In genomic region chr5:139527896-139528467, GRCh38 we compare ENCODE assay signal across 12 cellular contexts. TPM values are rescaled to one million over a fixed set of nuclear protein-coding genes. Genes with fewer than 3 reads are reported as not detected.
A peak's percentile ranks its signal among the peaks of the same experiment; 100 is the strongest.
DNase-seq lines count a peak whose midpoint lies in the region; ATAC-seq, FAIRE-seq and TF ChIP-seq lines count a peak whose summit lies in the region.
"Not testable (repeated sequence)": the region's sequence is repeated elsewhere in the genome, so short reads cannot be mapped to it uniquely, and the experiment has no call there.
"Had no signal": no experiment of that assay in that cellular context is flagged by ENCODE, and none has a peak within 500 bp of the region (broad histone marks: within the 10 kb centered on the region; RNA-seq: fewer than 3 reads in every experiment).

No MANE protein-coding gene starts in this region.

- H3K4me3 Mint-ChIP-seq in GM23338, result peak overlapping the region; percentile 50; the same call in 1 of the 3 replicates
- peak overlapping the region; percentile 57 for H3K4me3 Mint-ChIP-seq in type B pancreatic cell

- DNase-seq in GM23338 (ENCODE audit: low spot score); K562 (ENCODE audit: extremely low read depth in 1 of 4, low spot score in 3 of 4); type B pancreatic cell (ENCODE audit: extremely low spot score, unreplicated experiment): not testable (repeated sequence)
- peak; percentile 62 to 63 for DNase-seq in SJCRH30
- DNase-seq in myocyte (ENCODE audit: low read depth), result peak; percentile 31
- DNase-seq in sigmoid colon, result peak; percentile 6

- H3K27me3 Mint-ChIP-seq in GM23338 (ENCODE audit: insufficient read depth, low read depth, poor library complexity); type B pancreatic cell: not testable (repeated sequence)

- CTCF ChIA-PET in K562 (lab: Yijun Ruan, JAX; ENCODE audit: low intra/inter-chr PET ratio), result not testable (repeated sequence)

- H3K4me1 ChIP-seq in DOHH2 (ENCODE audit: control insufficient read depth, low read length) (peaks cover 51% of the 10 kb centered on the region), GM23338 (ENCODE audit: insufficient read depth) (peaks cover 54% of the 10 kb centered on the region), SJCRH30 (peaks cover 11% of the 10 kb centered on the region; the same call in 1 of the 2 replicates), iPS-18a (ENCODE audit: control insufficient read depth, low read depth, low read length) (peaks cover 45% of the 10 kb centered on the region)
- not testable (repeated sequence) for H3K4me1 ChIP-seq in K562 (replicated peaks in 1 of 2; ENCODE audit: control insufficient read depth in 2 of 2, insufficient read depth in 2 of 2, low read length in 2 of 2); sigmoid colon

- H3K9ac ChIP-seq in K562 (ENCODE audit: insufficient read depth in 1 of 2, low read depth in 2 of 2, low read length in 2 of 2); iPS-18a (ENCODE audit: low read length): not testable (repeated sequence)

- intact Hi-C loops in K562 (cut with micrococcal nuclease); sigmoid colon (cut with DNase I): not testable (repeated sequence)

- not testable (repeated sequence) for ATAC-seq in GM23338, K562

- H3K9me1 ChIP-seq in K562 (ENCODE audit: control insufficient read depth, insufficient read depth, low read length), result not testable (repeated sequence)

- not testable (repeated sequence) for TF ChIP-seq CTCF in DOHH2 (IDR thresholded peaks at IDR 0.05; ENCODE audit: low read depth, low read length, poor library complexity, severe bottlenecking); GM23338 (conservative IDR thresholded peaks at IDR 0.05; ENCODE audit: low read depth in 2 of 2); K562 (IDR thresholded peaks at IDR 0.05 in 2 of 3, conservative IDR thresholded peaks at IDR 0.05 in 1 of 3; ENCODE audit: insufficient read depth in 2 of 3, low read depth in 1 of 3, low read length in 3 of 3); sigmoid colon (IDR thresholded peaks at IDR 0.05); type B pancreatic cell (conservative IDR thresholded peaks at IDR 0.05)

- in situ Hi-C loops in K562 (cut with MboI), result not testable (repeated sequence)

- 60% methylated on average over 7 of the region's 7 CpGs for WGBS in K562 (ENCODE audit: insufficient coverage, low coverage, missing lambda C conversion rate)
- 88 to 90% methylated on average over 7 of the region's 7 CpGs for WGBS in sigmoid colon, 2 donors

- not testable (repeated sequence) for H3K9me3 ChIP-seq in DOHH2 (ENCODE audit: control insufficient read depth, insufficient read depth, low read length); SJCRH30 (replicated peaks); K562 (replicated peaks; ENCODE audit: control insufficient read depth, insufficient read depth, low read depth, low read length); iPS-18a (ENCODE audit: control insufficient read depth, low read depth, low read length); sigmoid colon

- H2AFZ ChIP-seq in GM23338, result peak overlapping the region; percentile 15; the same call in 1 of the 2 replicates
- not testable (repeated sequence) for H2AFZ ChIP-seq in K562 (ENCODE audit: low read depth, low read length)

- TF ChIP-seq EP300 in K562 (IDR thresholded peaks at IDR 0.05; ENCODE audit: low read length); sigmoid colon (IDR thresholded peaks at IDR 0.05): not testable (repeated sequence)

- POLR2A ChIA-PET in K562 (lab: Yijun Ruan, JAX), result not testable (repeated sequence)

- H3K36me3 ChIP-seq in DOHH2 (ENCODE audit: control insufficient read depth, low read length); GM23338 (ENCODE audit: insufficient read depth); SJCRH30; K562 (ENCODE audit: control insufficient read depth, insufficient read depth, low read length); iPS-18a (ENCODE audit: control insufficient read depth, low read depth, low read length); sigmoid colon: not testable (repeated sequence)

- peaks cover 15% of the 10 kb centered on the region; the same call in 1 of the 3 replicates for H3K36me3 Mint-ChIP-seq in GM23338 (ENCODE audit: low read depth)
- H3K36me3 Mint-ChIP-seq in type B pancreatic cell, result not testable (repeated sequence)

- H3K27ac ChIP-seq in DOHH2 (ENCODE audit: low read depth, low read length); GM23338 (ENCODE audit: low read depth); SJCRH30; K562 (ENCODE audit: extremely low read depth, low read depth, low read length); iPS-18a (ENCODE audit: low read length); sigmoid colon: not testable (repeated sequence)

- BruUV-seq in K562 (replicated peaks; lab: Mats Ljungman, UMichigan), result not testable (repeated sequence)

- H4K20me1 ChIP-seq in DOHH2 (ENCODE audit: control insufficient read depth, insufficient read depth, low read depth, low read length); GM23338 (replicated peaks; ENCODE audit: insufficient read depth); K562 (replicated peaks; ENCODE audit: control insufficient read depth, insufficient read depth, low read length): not testable (repeated sequence)

- peaks cover 21% of the 10 kb centered on the region for H3K9me3 Mint-ChIP-seq in GM23338
- H3K9me3 Mint-ChIP-seq in type B pancreatic cell, result not testable (repeated sequence)

- FAIRE-seq in K562 (lab: Jason Lieb, UNC), result not testable (repeated sequence)

- H3K4me3 ChIP-seq in DOHH2 (ENCODE audit: low read length) (peak overlapping the region; percentile 38; the same call in 1 of the 2 replicates), iPS-18a (ENCODE audit: low read length) (peak overlapping the region; percentile 25)
- not testable (repeated sequence) for H3K4me3 ChIP-seq in GM23338, SJCRH30, K562, sigmoid colon

- not testable (repeated sequence) for H3K9me2 ChIP-seq in DOHH2 (replicated peaks; ENCODE audit: control insufficient read depth, low read length); GM23338 (ENCODE audit: insufficient read depth)

- not testable (repeated sequence) for TF ChIP-seq POLR2A in K562 (conservative IDR thresholded peaks at IDR 0.05); sigmoid colon (IDR thresholded peaks at IDR 0.05)

- H3K27ac Mint-ChIP-seq in GM23338, type B pancreatic cell: not testable (repeated sequence)

- not testable (repeated sequence) for TF ChIP-seq RAD21 in K562 (CRISPR knock-in tag; conservative IDR thresholded peaks at IDR 0.05 in 1 of 2, IDR thresholded peaks at IDR 0.05 in 1 of 2)

- peaks cover 55% of the 10 kb centered on the region for H3K4me1 Mint-ChIP-seq in GM23338
- H3K4me1 Mint-ChIP-seq in type B pancreatic cell (ENCODE audit: unreplicated experiment), result peaks cover 22% of the 10 kb centered on the region

- H3K4me2 ChIP-seq in DOHH2 (ENCODE audit: low read length) (peak overlapping the region; percentile 35), GM23338 (peak overlapping the region; percentile 58)
- not testable (repeated sequence) for H3K4me2 ChIP-seq in K562 (ENCODE audit: insufficient read depth, low read length)

- not testable (repeated sequence) for H3K79me2 ChIP-seq in DOHH2 (ENCODE audit: control insufficient read depth, low read length); GM23338 (replicated peaks; ENCODE audit: insufficient read depth); K562 (ENCODE audit: control insufficient read depth, insufficient read depth, low read length)

- H3F3A ChIP-seq in DOHH2 (ENCODE audit: control insufficient read depth, insufficient read depth); GM23338 (replicated peaks; ENCODE audit: low read depth): not testable (repeated sequence)

- H3K27me3 ChIP-seq in DOHH2 (ENCODE audit: control insufficient read depth, low read length); GM23338 (ENCODE audit: insufficient read depth); SJCRH30; K562 (ENCODE audit: control insufficient read depth in 2 of 2, insufficient read depth in 2 of 2, low read length in 2 of 2); iPS-18a (ENCODE audit: control insufficient read depth, insufficient read depth, low read length); sigmoid colon: not testable (repeated sequence)

RNA-seq across cellular contexts. Expression of gene UBE2D2, which starts 33.2 kb away (rescaled TPM):
- total RNA-seq in GM23338 (2014; rRNA removed; shearing (Covaris generic)), result 101 and 120 TPM in 2 replicates
- polyA plus RNA-seq in GM23338 (2016; fragmentation: Nextera tagmentation; extraction: Ambion mirVana) (166 and 172 TPM in 2 replicates), K562 (2011; rRNA removed) (111 and 122 TPM in 2 replicates), K562 (2014; fragmentation: Illumina TruSeq; extraction: Trizol) (126 and 138 TPM in 2 replicates), K562 (2014; fragmentation: Nextera tagmentation; extraction: Ambion mirVana) (10 to 100 TPM; 53.6 to 58.8 TPM), K562 (2014; rRNA removed) (77.7 and 85.0 TPM in 2 replicates), sigmoid colon (100 to 1,000 TPM; 113 to 177 (median 146) TPM)
- 101 and 106 TPM in 2 replicates for total RNA-seq in SJCRH30 (2014; rRNA removed; shearing (Covaris generic))
- total RNA-seq in K562 (2011; cell fraction: chromatin; rRNA removed; ENCODE audit: low replicate concordance), result 56.7 and 101 TPM in 2 replicates
- total RNA-seq in K562 (2011; cell fraction: nucleolus; rRNA removed), result 29.9 and 36.2 TPM in 2 replicates
- total RNA-seq in K562 (2011; cell fraction: nucleoplasm; rRNA removed), result 53.2 and 70.1 TPM in 2 replicates
- total RNA-seq in K562 (2014; rRNA removed) (72.0 and 92.9 TPM in 2 replicates), K562 (2014; rRNA removed; fragmentation: Illumina TruSeq; extraction: Trizol) (158 and 167 TPM in 2 replicates), K562 (2015; rRNA removed; fragmentation: Illumina TruSeq; extraction: Trizol) (151 TPM in 2 replicates), K562 (2021) (198 and 211 TPM in 2 replicates), myocyte (89.1 and 130 TPM in 2 replicates), sigmoid colon (10 to 100 TPM; 61.5 to 93.0 (median 69.7) TPM), type B pancreatic cell (ENCODE audit: low replicate concordance) (140 and 153 TPM in 2 replicates)
- polyA plus RNA-seq in K562 (2011; cell fraction: cytosol; rRNA removed), result 40.9 and 69.1 TPM in 2 replicates
- polyA plus RNA-seq in K562 (2011; cell fraction: nucleus; rRNA removed), result 23.6 and 41.6 TPM in 2 replicates
- 228 and 234 TPM in 2 replicates for polyA plus RNA-seq in K562 (2012)
- polyA minus RNA-seq in K562 (2011; rRNA and poly(A)+ RNA removed), result 77.2 and 100 TPM in 2 replicates
- 44.0 and 69.7 TPM in 2 replicates for polyA minus RNA-seq in K562 (2011; cell fraction: cytosol; rRNA and poly(A)+ RNA removed)
- polyA minus RNA-seq in K562 (2011; cell fraction: nucleus; rRNA and poly(A)+ RNA removed), result 13.2 and 25.0 TPM in 2 replicates
- 136 TPM for polyA plus RNA-seq in myocyte (2012)

RNA-seq across cellular contexts. Expression of gene STING1, which starts 45.4 kb away (rescaled TPM):
- total RNA-seq in GM23338 (2014; rRNA removed; shearing (Covaris generic)), result 0.39 TPM in 1 of 2 replicates, not detected in the other
- polyA plus RNA-seq in GM23338 (2016; fragmentation: Nextera tagmentation; extraction: Ambion mirVana) (0.30 and 0.66 TPM in 2 replicates), K562 (2011; rRNA removed) (31.0 and 58.9 TPM in 2 replicates), K562 (2014; fragmentation: Illumina TruSeq; extraction: Trizol) (64.7 and 74.0 TPM in 2 replicates), K562 (2014; fragmentation: Nextera tagmentation; extraction: Ambion mirVana) (10 to 100 TPM; 20.8 to 23.3 TPM), K562 (2014; rRNA removed) (61.4 and 66.1 TPM in 2 replicates), sigmoid colon (10 to 100 TPM in 1 of 3 donors, 1 to 10 TPM in 2; 5.5 to 63.5 (median 8.4) TPM)
- 13.2 and 15.0 TPM in 2 replicates for total RNA-seq in SJCRH30 (2014; rRNA removed; shearing (Covaris generic))
- total RNA-seq in K562 (2011; cell fraction: chromatin; rRNA removed; ENCODE audit: low replicate concordance), result 37.8 and 111 TPM in 2 replicates
- 91.5 and 121 TPM in 2 replicates for total RNA-seq in K562 (2011; cell fraction: nucleolus; rRNA removed)
- 66.2 and 70.2 TPM in 2 replicates for total RNA-seq in K562 (2011; cell fraction: nucleoplasm; rRNA removed)
- total RNA-seq in K562 (2014; rRNA removed) (59.9 and 71.9 TPM in 2 replicates), K562 (2014; rRNA removed; fragmentation: Illumina TruSeq; extraction: Trizol) (20.1 and 24.9 TPM in 2 replicates), K562 (2015; rRNA removed; fragmentation: Illumina TruSeq; extraction: Trizol) (44.7 and 44.8 TPM in 2 replicates), K562 (2021) (64.2 and 69.1 TPM in 2 replicates), myocyte (22.0 and 79.1 TPM in 2 replicates), sigmoid colon (10 to 100 TPM; 14.6 to 53.8 (median 22.7) TPM), type B pancreatic cell (ENCODE audit: low replicate concordance) (4.1 and 7.7 TPM in 2 replicates)
- 54.5 and 93.0 TPM in 2 replicates for polyA plus RNA-seq in K562 (2011; cell fraction: cytosol; rRNA removed)
- polyA plus RNA-seq in K562 (2011; cell fraction: nucleus; rRNA removed), result 188 and 261 TPM in 2 replicates
- polyA plus RNA-seq in K562 (2012), result 110 and 213 TPM in 2 replicates
- 19.9 and 21.4 TPM in 2 replicates for polyA minus RNA-seq in K562 (2011; rRNA and poly(A)+ RNA removed)
- 54.2 and 55.1 TPM in 2 replicates for polyA minus RNA-seq in K562 (2011; cell fraction: cytosol; rRNA and poly(A)+ RNA removed)
- polyA minus RNA-seq in K562 (2011; cell fraction: nucleus; rRNA and poly(A)+ RNA removed), result 36.5 and 43.1 TPM in 2 replicates
- polyA plus RNA-seq in myocyte (2012), result 52.6 TPM

RNA-seq across cellular contexts. Expression of gene SMIM33, which starts 57.2 kb away (rescaled TPM):
- not detected in 2 replicates for total RNA-seq in GM23338 (2014; rRNA removed; shearing (Covaris generic))
- polyA plus RNA-seq in GM23338 (2016; fragmentation: Nextera tagmentation; extraction: Ambion mirVana), result not detected in 2 replicates
- not detected in 2 replicates for total RNA-seq in SJCRH30 (2014; rRNA removed; shearing (Covaris generic))
- total RNA-seq in K562 (2011; cell fraction: chromatin; rRNA removed; ENCODE audit: low replicate concordance), result not detected in 2 replicates
- total RNA-seq in K562 (2011; cell fraction: nucleolus; rRNA removed), result not detected in 2 replicates
- total RNA-seq in K562 (2011; cell fraction: nucleoplasm; rRNA removed), result not detected in 2 replicates
- not detected in 2 replicates for total RNA-seq in K562 (2014; rRNA removed)
- not detected in 2 replicates for total RNA-seq in K562 (2014; rRNA removed; fragmentation: Illumina TruSeq; extraction: Trizol)
- total RNA-seq in K562 (2015; rRNA removed; fragmentation: Illumina TruSeq; extraction: Trizol), result not detected in 2 replicates
- not detected in 2 replicates for total RNA-seq in K562 (2021)
- polyA plus RNA-seq in K562 (2011; rRNA removed), result not detected in 2 replicates
- not detected in 2 replicates for polyA plus RNA-seq in K562 (2011; cell fraction: cytosol; rRNA removed)
- polyA plus RNA-seq in K562 (2011; cell fraction: nucleus; rRNA removed), result not detected in 2 replicates
- 0.04 TPM in 1 of 2 replicates, not detected in the other for polyA plus RNA-seq in K562 (2012)
- not detected in 2 replicates for polyA plus RNA-seq in K562 (2014; fragmentation: Illumina TruSeq; extraction: Trizol)
- polyA plus RNA-seq in K562 (2014; fragmentation: Nextera tagmentation; extraction: Ambion mirVana), result not detected
- polyA plus RNA-seq in K562 (2014; rRNA removed), result not detected in 2 replicates
- not detected in 2 replicates for polyA minus RNA-seq in K562 (2011; rRNA and poly(A)+ RNA removed)
- not detected in 2 replicates for polyA minus RNA-seq in K562 (2011; cell fraction: cytosol; rRNA and poly(A)+ RNA removed)
- not detected in 2 replicates for polyA minus RNA-seq in K562 (2011; cell fraction: nucleus; rRNA and poly(A)+ RNA removed)
- total RNA-seq in myocyte, result not detected in 2 replicates
- polyA plus RNA-seq in myocyte (2012), result 0.03 TPM
- total RNA-seq in sigmoid colon, result not detected
- polyA plus RNA-seq in sigmoid colon, result 1 to 10 TPM; 4.7 to 5.1 (median 4.8) TPM
- not detected in 2 replicates for total RNA-seq in type B pancreatic cell (ENCODE audit: low replicate concordance)
- total RNA-seq: A172, GM23248, H7, IMR-90 had no signal
- polyA plus RNA-seq: GM23248, IMR-90 had no signal
